In the genomic region with DNA sequence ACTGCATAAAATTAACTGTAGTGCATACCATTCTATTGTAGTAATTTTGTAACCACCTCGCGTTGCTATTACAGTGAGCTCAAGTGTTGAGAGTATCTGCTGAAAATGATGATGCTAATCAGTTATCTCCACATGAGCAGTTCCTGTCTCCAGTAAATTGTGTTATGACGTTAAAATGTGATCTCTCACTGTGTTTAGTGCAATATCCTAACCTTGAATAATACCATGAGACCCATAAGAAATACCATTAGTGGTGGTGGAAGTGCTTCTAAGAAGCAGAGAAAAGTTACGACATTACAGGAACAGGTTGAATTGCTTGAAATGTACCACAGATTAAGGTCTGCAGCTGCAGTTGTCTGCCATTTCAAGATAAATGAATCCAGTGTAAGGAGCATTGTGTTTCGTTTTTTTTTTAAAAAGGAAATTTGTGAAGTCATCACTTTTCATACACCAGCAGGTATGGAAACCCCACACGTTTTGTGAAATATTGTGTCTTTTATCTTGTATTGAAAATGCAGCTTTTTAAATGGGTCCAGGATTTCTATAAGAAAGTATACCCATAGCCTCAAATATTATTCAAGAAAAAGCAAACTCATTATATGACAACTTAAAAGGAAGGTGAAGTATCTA, we compare ENCODE assay signal across 16 cellular contexts.
DNase-seq lines count a peak whose midpoint lies in the region; ATAC-seq, FAIRE-seq and TF ChIP-seq lines count a peak whose summit lies in the region.
"Had no signal": no experiment of that assay in that cellular context is flagged by ENCODE, and none has a peak within 500 bp of the region (broad histone marks: within the 10 kb centered on the region; RNA-seq: fewer than 3 reads in every experiment).

No MANE protein-coding gene starts in this region.

- H3K9me1 ChIP-seq in K562 (ENCODE audit: control insufficient read depth, insufficient read depth, low read length), result no peaks in the 10 kb centered on the region

- H3K9ac ChIP-seq in K562 (ENCODE audit: insufficient read depth in 1 of 2, low read depth in 2 of 2, low read length in 2 of 2), result no peak overlapping the region

- DNase-seq in A549 (ENCODE audit: low read depth in 1 of 2, low spot score in 1 of 2), result no peak
- DNase-seq in GF-D8 (lab: John Stamatoyannopoulos, UW), result peak; percentile 10
- DNase-seq in OCI-M1 (lab: John Stamatoyannopoulos, UW), result peak; percentile 55
- no peak for DNase-seq in K562 (ENCODE audit: extremely low read depth in 1 of 4, low spot score in 3 of 4)
- no peak for DNase-seq in SW 1271 (lab: John Stamatoyannopoulos, UW)
- no peak for DNase-seq in NCI-H2227 (lab: John Stamatoyannopoulos, UW; ENCODE audit: unreplicated experiment)
- DNase-seq in DMS153 treated with DMSO at 0.1 percent for 48 hours (lab: John Stamatoyannopoulos, UW; ENCODE audit: unreplicated experiment), result no peak
- DNase-seq in dedifferentiated amniotic fluid mesenchymal stem cell (ENCODE audit: extremely low spot score), result no peak
- DNase-seq: 8988T; BE2C; CD8-positive, alpha-beta T cell; COR-L47; DMS53 had no signal

- CTCF ChIA-PET in A549 (lab: Yijun Ruan, JAX) (interaction anchor here (0.7 to 1.4 kb wide), 2 partner anchors 24 to 36 kb away, joined by 3 read pairs; no protein-coding TSS in a partner anchor), K562 (lab: Yijun Ruan, JAX; ENCODE audit: low intra/inter-chr PET ratio) (no interaction called here)

- H3K4me2 ChIP-seq in A549, result no peak overlapping the region
- no peak overlapping the region for H3K4me2 ChIP-seq in K562 (ENCODE audit: insufficient read depth, low read length)

- TF ChIP-seq RAD21 in A549 (conservative IDR thresholded peaks at IDR 0.05 in 1 of 2, IDR thresholded peaks at IDR 0.05 in 1 of 2) (no peak), K562 (CRISPR knock-in tag; conservative IDR thresholded peaks at IDR 0.05 in 1 of 2, IDR thresholded peaks at IDR 0.05 in 1 of 2) (no peak)

- H4K20me1 ChIP-seq in K562 (replicated peaks; ENCODE audit: control insufficient read depth, insufficient read depth, low read length), result no peaks in the 10 kb centered on the region

- no peaks in the 10 kb centered on the region for H3K4me1 ChIP-seq in A549
- H3K4me1 ChIP-seq in K562 (replicated peaks in 1 of 2; ENCODE audit: control insufficient read depth in 2 of 2, insufficient read depth in 2 of 2, low read length in 2 of 2), result no peaks in the 10 kb centered on the region
- H3K4me1 ChIP-seq: BE2C had no signal

- TF ChIP-seq POLR2A in A549 (IDR thresholded peaks at IDR 0.05; ENCODE audit: low read length) (no peak), K562 (conservative IDR thresholded peaks at IDR 0.05) (no peak)

- peaks cover 5% of the 10 kb centered on the region; the same call in 1 of the 3 replicates for H3K9me3 ChIP-seq in A549
- no peaks in the 10 kb centered on the region for H3K9me3 ChIP-seq in K562 (replicated peaks; ENCODE audit: control insufficient read depth, insufficient read depth, low read depth, low read length)
- H3K9me3 ChIP-seq: BE2C had no signal

- H3K36me3 ChIP-seq in K562 (ENCODE audit: control insufficient read depth, insufficient read depth, low read length), result no peaks in the 10 kb centered on the region
- H3K36me3 ChIP-seq: BE2C had no signal

- H3K27ac ChIP-seq in A549 (no peak overlapping the region), K562 (ENCODE audit: extremely low read depth, low read depth, low read length) (no peak overlapping the region)

- in situ Hi-C loops in K562 (cut with MboI), result loop anchor here (10.0 kb wide), 1 partner anchor 586 kb away; no protein-coding TSS in a partner anchor

- TF ChIP-seq CTCF in A549 (IDR thresholded peaks at IDR 0.05), result no peak
- no peak for TF ChIP-seq CTCF in K562 (IDR thresholded peaks at IDR 0.05 in 2 of 3, conservative IDR thresholded peaks at IDR 0.05 in 1 of 3; ENCODE audit: insufficient read depth in 2 of 3, low read depth in 1 of 3, low read length in 3 of 3)

- no peak overlapping the region for H2AFZ ChIP-seq in K562 (ENCODE audit: low read depth, low read length)

- H3K4me3 ChIP-seq in A549 (no peak overlapping the region), K562 (no peak overlapping the region)
- H3K4me3 ChIP-seq: GM12878 had no signal

- intact Hi-C loops in K562 (cut with micrococcal nuclease), result no loop called here

- no peak for TF ChIP-seq EP300 in A549 (IDR thresholded peaks at IDR 0.05)
- TF ChIP-seq EP300 in K562 (IDR thresholded peaks at IDR 0.05; ENCODE audit: low read length), result no peak

- FAIRE-seq in A549 (lab: Jason Lieb, UNC) (no peak), K562 (lab: Jason Lieb, UNC) (no peak)
- FAIRE-seq: GM12878, GM18507 had no signal

- POLR2A ChIA-PET in A549 (lab: Yijun Ruan, JAX) (no interaction called here), K562 (lab: Yijun Ruan, JAX) (interaction anchor here (0.6 to 0.9 kb wide), 2 partner anchors 14 to 279 kb away, joined by 3 to 5 read pairs; no protein-coding TSS in a partner anchor)

- no peaks in the 10 kb centered on the region for H3K79me2 ChIP-seq in K562 (ENCODE audit: control insufficient read depth, insufficient read depth, low read length)

- WGBS in A549 (ENCODE audit: missing lambda C conversion rate), result 91% methylated on average over 6 of the region's 6 CpGs
- 4% methylated on average over 6 of the region's 6 CpGs for WGBS in K562 (ENCODE audit: insufficient coverage, low coverage, missing lambda C conversion rate)

- BruUV-seq in K562 (replicated peaks; lab: Mats Ljungman, UMichigan), result no TSS peak

- H3K27me3 ChIP-seq in K562 (ENCODE audit: control insufficient read depth in 2 of 2, insufficient read depth in 2 of 2, low read length in 2 of 2), result no peaks in the 10 kb centered on the region
- H3K27me3 ChIP-seq: BE2C had no signal

- ATAC-seq in A549, result no peak
- no peak for ATAC-seq in K562
- ATAC-seq: CD8-positive, alpha-beta T cell; GM12878; HCT116 had no signal

TF ChIP-seq in A549, 52 proteins besides CTCF, POLR2A, EP300 and RAD21:
- TF ChIP-seq FOSL2 (IDR thresholded peaks at IDR 0.05) (no peak), FOSL2 (CRISPR knock-in tag; IDR thresholded peaks at IDR 0.05) (no peak), MAFK (IDR thresholded peaks at IDR 0.05; ENCODE audit: partially characterized antibody) (peak; percentile 74), USF2 (IDR thresholded peaks at IDR 0.05) (no peak), JUN (IDR thresholded peaks at IDR 0.05) (no peak)

TF ChIP-seq in K562, 482 proteins besides CTCF, POLR2A, EP300 and RAD21:
- TF ChIP-seq MAFF (IDR thresholded peaks at IDR 0.05; ENCODE audit: low read length) (peak; percentile 58), ZNF316 (IDR thresholded peaks at IDR 0.05) (peak; percentile 81), C11orf30 (IDR thresholded peaks at IDR 0.05; ENCODE audit: low read depth) (peak; percentile 50; the same call in 1 of the 2 replicates), ZNF184 (CRISPR knock-in tag; IDR thresholded peaks at IDR 0.05) (no peak), MAFK (IDR thresholded peaks at IDR 0.05; ENCODE audit: low read length) (peak; percentile 46; the same call in 1 of the 2 replicates), MAFG (tag; conservative IDR thresholded peaks at IDR 0.05) (peak; percentile 68)

Comparison
In these comparisons a context has a peak if more than half of its experiments do, and no peak if none do; other contexts are left out.
1. DNase-seq: peak in GF-D8 (single experiment) and OCI-M1 (single experiment); none in A549 (0 of 2), K562 (0 of 4), SW 1271 (0 of 2), NCI-H2227 (single experiment), DMS153 treated with DMSO at 0.1 percent for 48 hours (single experiment) and dedifferentiated amniotic fluid mesenchymal stem cell (single experiment).
2. Of the 35 proteins assayed by ChIP-seq in both K562 and A549: peak only in K562: none; only in A549: none; in both: MAFK; in neither: 34.